Comparison of ENCODE assay signal across 31 cellular contexts in the genomic region with DNA sequence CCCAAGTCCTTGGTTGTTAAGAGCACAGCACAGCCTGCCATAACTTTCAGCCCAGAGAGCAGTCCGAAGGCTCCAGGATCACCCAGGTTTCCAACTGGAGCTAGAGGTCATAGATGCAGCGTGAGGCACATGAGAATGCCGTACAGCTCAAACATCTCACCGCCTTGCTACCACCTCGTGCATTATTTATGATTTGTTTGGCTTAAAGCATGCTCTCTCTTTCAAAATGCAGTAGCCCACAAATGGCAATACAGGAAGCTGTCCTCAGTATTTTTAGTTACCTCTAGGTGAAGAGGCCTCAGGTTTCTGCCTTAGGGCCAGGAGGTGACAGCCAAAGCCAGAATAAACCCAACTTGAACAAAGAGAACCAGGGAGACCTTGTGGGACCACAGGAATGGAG. TPM values are rescaled to one million over a fixed set of nuclear protein-coding genes. Genes with fewer than 3 reads are reported as not detected.
"Had no signal": no experiment of that assay in that cellular context is flagged by ENCODE, and none has a peak within 500 bp of the region (broad histone marks: within the 10 kb centered on the region; RNA-seq: fewer than 3 reads in every experiment).

No MANE protein-coding gene starts in this region.

- H3K27me3 ChIP-seq: adrenal gland, body of pancreas, foreskin keratinocyte, heart right ventricle, hepatocyte had no signal

- H3K9me3 Mint-ChIP-seq: activated B cell treated with CpG ODN at 0.5 μM for 24 hours; activated CD8-positive, alpha-beta T cell treated with anti-CD3 and anti-CD28 coated beads for 36 hours; activated naive CD4-positive, alpha-beta T cell treated with anti-CD3 and anti-CD28 coated beads for 36 hours; activated naive CD4-positive, alpha-beta T cell treated with anti-CD3 and anti-CD28 coated beads, Interleukin-2, amount 50 U/mL, for 24 hours; activated naive CD8-positive, alpha-beta T cell treated with anti-CD3 and anti-CD28 coated beads for 36 hours; activated naive CD8-positive, alpha-beta T cell treated with anti-CD3 and anti-CD28 coated beads, Interleukin-2, amount 50 U/mL, for 24 hours; activated T-helper 1 cell treated with anti-CD3 and anti-CD28 coated beads, Interleukin-12 subunit alpha, Interleukin-12 subunit beta, Interleukin-2, Interleukin-4 antibody, amounts not matched to agents 30 ng/mL and 10 ng/mL and 1 ng/mL, durations not matched to agents 14 hours and 24 hours and 36 hours; activated T-helper 2 cell treated with anti-CD3 and anti-CD28 coated beads, Interferon-gamma antibody, Interleukin-2, Interleukin-4, amounts not matched to agents 10 μg/mL and 5 μg/mL and 100 μg/mL, durations not matched to agents 14 hours and 24 hours and 36 hours; effector memory CD8-positive, alpha-beta T cell; T-helper 2 cell treated with Interferon-gamma antibody and Interleukin-4, amounts not matched to agents 5 μg/mL and 100 μg/mL, for 36 hours had no signal

- H3K36me3 ChIP-seq: adrenal gland, esophagus muscularis mucosa, gastroesophageal sphincter, heart right ventricle had no signal

- ATAC-seq: activated CD4-positive, CD25-positive, alpha-beta regulatory T cell treated with anti-CD3 and anti-CD28 coated beads, Interleukin-2, amount 50 U/mL, for 24 hours; body of pancreas; effector memory CD8-positive, alpha-beta T cell; gastroesophageal sphincter had no signal

- H3K4me1 ChIP-seq: adrenal gland, esophagus muscularis mucosa, foreskin keratinocyte, gastroesophageal sphincter had no signal

- DNase-seq: activated B cell treated with CpG ODN at 0.5 μM for 24 hours; activated CD4-positive, alpha-beta T cell treated with anti-CD3 and anti-CD28 coated beads for 48 hours; activated CD4-positive, alpha-beta T cell treated with anti-CD3 and anti-CD28 coated beads, Interleukin-2, amount 50 U/mL, for 1 hour; activated CD4-positive, alpha-beta T cell treated with anti-CD3 and anti-CD28 coated beads, Interleukin-2, amount 50 U/mL, for 48 hours; activated CD8-positive, alpha-beta memory T cell treated with anti-CD3 and anti-CD28 coated beads for 24 hours; activated CD8-positive, alpha-beta T cell treated with anti-CD3 and anti-CD28 coated beads for 36 hours; activated effector memory CD4-positive, alpha-beta T cell treated with anti-CD3 and anti-CD28 coated beads, Interleukin-2, amount 50 U/mL, for 16 hours; activated naive CD4-positive, alpha-beta T cell treated with anti-CD3 and anti-CD28 coated beads for 36 hours; activated naive CD8-positive, alpha-beta T cell treated with anti-CD3 and anti-CD28 coated beads for 36 hours; activated naive CD8-positive, alpha-beta T cell treated with anti-CD3 and anti-CD28 coated beads, Interleukin-2, amount 50 U/mL, for 24 hours; activated T-cell treated with anti-CD3 and anti-CD28 coated beads, Interleukin-2, amount 50 U/mL, for 48 hours; adrenal gland; aorta; body of pancreas; cortex of kidney; dermis blood vessel endothelial cell; effector CD4-positive, alpha-beta T cell; effector memory CD8-positive, alpha-beta T cell; erythroblast; foreskin keratinocyte; heart right ventricle; T1000; WERI-Rb-1 had no signal

- H3K4me3 ChIP-seq: adrenal gland, body of pancreas, esophagus muscularis mucosa, gastroesophageal sphincter, heart right ventricle, hepatocyte had no signal

- H3K27ac ChIP-seq: adrenal gland, body of pancreas, esophagus muscularis mucosa, foreskin keratinocyte, gastroesophageal sphincter, heart right ventricle, hepatocyte had no signal

- H3K27ac Mint-ChIP-seq: activated B cell treated with CpG ODN at 0.5 μM for 24 hours; activated CD8-positive, alpha-beta T cell treated with anti-CD3 and anti-CD28 coated beads for 36 hours; activated naive CD4-positive, alpha-beta T cell treated with anti-CD3 and anti-CD28 coated beads for 36 hours; activated naive CD4-positive, alpha-beta T cell treated with anti-CD3 and anti-CD28 coated beads, Interleukin-2, amount 50 U/mL, for 24 hours; activated naive CD8-positive, alpha-beta T cell treated with anti-CD3 and anti-CD28 coated beads for 36 hours; activated naive CD8-positive, alpha-beta T cell treated with anti-CD3 and anti-CD28 coated beads, Interleukin-2, amount 50 U/mL, for 24 hours; activated T-helper 1 cell treated with anti-CD3 and anti-CD28 coated beads, Interleukin-12 subunit alpha, Interleukin-12 subunit beta, Interleukin-2, Interleukin-4 antibody, amounts not matched to agents 30 ng/mL and 10 ng/mL and 1 ng/mL, durations not matched to agents 14 hours and 24 hours and 36 hours; activated T-helper 2 cell treated with anti-CD3 and anti-CD28 coated beads, Interferon-gamma antibody, Interleukin-2, Interleukin-4, amounts not matched to agents 10 μg/mL and 5 μg/mL and 100 μg/mL, durations not matched to agents 14 hours and 24 hours and 36 hours; effector memory CD8-positive, alpha-beta T cell; T-helper 2 cell treated with Interferon-gamma antibody and Interleukin-4, amounts not matched to agents 5 μg/mL and 100 μg/mL, for 36 hours had no signal

- H3K4me1 Mint-ChIP-seq: activated naive CD8-positive, alpha-beta T cell treated with anti-CD3 and anti-CD28 coated beads for 36 hours; activated naive CD8-positive, alpha-beta T cell treated with anti-CD3 and anti-CD28 coated beads, Interleukin-2, amount 50 U/mL, for 24 hours had no signal

- H3K4me3 Mint-ChIP-seq: activated B cell treated with CpG ODN at 0.5 μM for 24 hours; activated CD8-positive, alpha-beta T cell treated with anti-CD3 and anti-CD28 coated beads for 36 hours; activated naive CD4-positive, alpha-beta T cell treated with anti-CD3 and anti-CD28 coated beads for 36 hours; activated naive CD4-positive, alpha-beta T cell treated with anti-CD3 and anti-CD28 coated beads, Interleukin-2, amount 50 U/mL, for 24 hours; activated naive CD8-positive, alpha-beta T cell treated with anti-CD3 and anti-CD28 coated beads for 36 hours; activated naive CD8-positive, alpha-beta T cell treated with anti-CD3 and anti-CD28 coated beads, Interleukin-2, amount 50 U/mL, for 24 hours; activated T-helper 1 cell treated with anti-CD3 and anti-CD28 coated beads, Interleukin-12 subunit alpha, Interleukin-12 subunit beta, Interleukin-2, Interleukin-4 antibody, amounts not matched to agents 30 ng/mL and 10 ng/mL and 1 ng/mL, durations not matched to agents 14 hours and 24 hours and 36 hours; effector memory CD8-positive, alpha-beta T cell; T-helper 2 cell treated with Interferon-gamma antibody and Interleukin-4, amounts not matched to agents 5 μg/mL and 100 μg/mL, for 36 hours had no signal

- H3K4me2 ChIP-seq: hepatocyte had no signal

- H3K36me3 Mint-ChIP-seq: activated naive CD4-positive, alpha-beta T cell treated with anti-CD3 and anti-CD28 coated beads, Interleukin-2, amount 50 U/mL, for 24 hours; activated naive CD8-positive, alpha-beta T cell treated with anti-CD3 and anti-CD28 coated beads for 36 hours had no signal

- H3K9me3 ChIP-seq: adrenal gland, body of pancreas, esophagus muscularis mucosa, gastroesophageal sphincter, heart right ventricle had no signal

- H2AFZ ChIP-seq: hepatocyte had no signal

- H3K79me2 ChIP-seq: hepatocyte had no signal

RNA-seq across cellular contexts. Expression of a gene that starts 14.4 kb away (rescaled TPM):
- total RNA-seq: activated B cell treated with CpG ODN at 0.5 μM for 24 hours; activated CD8-positive, alpha-beta T cell treated with anti-CD3 and anti-CD28 coated beads for 36 hours; activated naive CD4-positive, alpha-beta T cell treated with anti-CD3 and anti-CD28 coated beads for 36 hours; activated naive CD8-positive, alpha-beta T cell treated with anti-CD3 and anti-CD28 coated beads for 36 hours; activated T-helper 1 cell treated with anti-CD3 and anti-CD28 coated beads, Interleukin-12 subunit alpha, Interleukin-12 subunit beta, Interleukin-2, Interleukin-4 antibody, amounts not matched to agents 30 ng/mL and 10 ng/mL and 1 ng/mL, durations not matched to agents 14 hours and 24 hours and 36 hours; activated T-helper 2 cell treated with anti-CD3 and anti-CD28 coated beads, Interferon-gamma antibody, Interleukin-2, Interleukin-4, amounts not matched to agents 10 μg/mL and 5 μg/mL and 100 μg/mL, durations not matched to agents 14 hours and 24 hours and 36 hours had no signal
